Comparison of ENCODE assay signal across 8 cellular contexts in genomic region chr18:62585274-62586147, GRCh38.
DNase-seq lines count a peak whose midpoint lies in the region; ATAC-seq lines count a peak whose summit lies in the region.

No MANE protein-coding gene starts in this region.

- H3K27ac Mint-ChIP-seq in activated naive CD8-positive, alpha-beta T cell treated with anti-CD3 and anti-CD28 coated beads for 36 hours, result peak overlapping the region; percentile 86

- H3K9me3 Mint-ChIP-seq in activated naive CD8-positive, alpha-beta T cell treated with anti-CD3 and anti-CD28 coated beads for 36 hours, result no peaks in the 10 kb centered on the region

- peaks cover 29% of the 10 kb centered on the region for H3K36me3 Mint-ChIP-seq in activated naive CD8-positive, alpha-beta T cell treated with anti-CD3 and anti-CD28 coated beads for 36 hours

- H3K27me3 Mint-ChIP-seq in activated naive CD8-positive, alpha-beta T cell treated with anti-CD3 and anti-CD28 coated beads for 36 hours, result no peaks in the 10 kb centered on the region

- H3K4me1 Mint-ChIP-seq in activated naive CD8-positive, alpha-beta T cell treated with anti-CD3 and anti-CD28 coated beads for 36 hours, result peaks cover 40% of the 10 kb centered on the region

- ATAC-seq in HG03460 (IDR thresholded peaks at IDR 0.05; ENCODE audit: unreplicated experiment) (peak; percentile 9), GM19328 (IDR thresholded peaks at IDR 0.05; ENCODE audit: unreplicated experiment) (no peak)

- DNase-seq in DMS53 (lab: John Stamatoyannopoulos, UW) (peak; percentile 57), DMS53 treated with DMSO at 0.1 percent for 48 hours (lab: John Stamatoyannopoulos, UW; ENCODE audit: unreplicated experiment) (no peak), NCI-H2081 treated with DMSO at 0.1 percent for 48 hours (lab: John Stamatoyannopoulos, UW) (no peak), NAMALWA (ENCODE audit: low spot score) (no peak)
- peak; percentile 57 for DNase-seq in activated naive CD8-positive, alpha-beta T cell treated with anti-CD3 and anti-CD28 coated beads for 36 hours
- peak; percentile 21 to 44 for DNase-seq in stimulated activated CD8-positive, alpha-beta memory T cell treated with anti-CD3 and anti-CD28 coated beads, Interleukin-7, amount 100 ng/mL, for 4 hours (ENCODE audit: low read depth in 2 of 2)

- H3K4me3 Mint-ChIP-seq in activated naive CD8-positive, alpha-beta T cell treated with anti-CD3 and anti-CD28 coated beads for 36 hours, result no peak overlapping the region

Comparison
In these comparisons a context has a peak if more than half of its experiments do, and no peak if none do; other contexts are left out.
1. DNase-seq: peak in DMS53 (single experiment), activated naive CD8-positive, alpha-beta T cell treated with anti-CD3 and anti-CD28 coated beads for 36 hours (single experiment) and stimulated activated CD8-positive, alpha-beta memory T cell treated with anti-CD3 and anti-CD28 coated beads, Interleukin-7, amount 100 ng/mL, for 4 hours (2 of 2); none in DMS53 treated with DMSO at 0.1 percent for 48 hours (single experiment), NCI-H2081 treated with DMSO at 0.1 percent for 48 hours (single experiment) and NAMALWA (single experiment).